18 cellular contexts compared by ENCODE assay signal in genomic region chr17:27338536-27338985, GRCh38. TPM values are rescaled to one million over a fixed set of nuclear protein-coding genes. Genes with fewer than 3 reads are reported as not detected.
DNase-seq lines count a peak whose midpoint lies in the region; ATAC-seq, FAIRE-seq and TF ChIP-seq lines count a peak whose summit lies in the region.
"Had no signal": no experiment of that assay in that cellular context is flagged by ENCODE, and none has a peak within 500 bp of the region (broad histone marks: within the 10 kb centered on the region; RNA-seq: fewer than 3 reads in every experiment).

No MANE protein-coding gene starts in this region.

- H3K9ac ChIP-seq in BLaER1: no peak overlapping the region

- peaks cover 46% of the 10 kb centered on the region for H3K4me1 ChIP-seq in BLaER1
- peaks cover 0 to 11% (median 8%) of the 10 kb centered on the region in 4 donors for H3K4me1 ChIP-seq in sigmoid colon

- no peaks in the 10 kb centered on the region for H3K27me3 ChIP-seq in BLaER1
- no peaks in the 10 kb centered on the region for H3K27me3 ChIP-seq in sigmoid colon
- H3K27me3 ChIP-seq: left lung had no signal

- no peak for DNase-seq in GM19239 (ENCODE audit: insufficient read length, low spot score)
- DNase-seq in activated CD8-positive, alpha-beta memory T cell treated with anti-CD3 and anti-CD28 coated beads, Interleukin-2, amount 50 U/mL, for 48 hours: no peak
- DNase-seq in AG08396 (ENCODE audit: low spot score): no peak
- DNase-seq in sigmoid colon: no peak
- no peak for DNase-seq in 8988T
- DNase-seq: activated CD4-positive, alpha-beta T cell treated with anti-CD3 and anti-CD28 coated beads, Interleukin-2, amount 10 ng/mL, durations not matched to agents 7 days and 5 days; activated naive CD8-positive, alpha-beta T cell treated with anti-CD3 and anti-CD28 coated beads for 36 hours; DND-41; foreskin melanocyte; KG1; NCI-H446 treated with DMSO at 0.1 percent for 48 hours; occipital lobe; stimulated activated CD4-positive, alpha-beta T cell treated with anti-CD3 and anti-CD28 coated beads, Interleukin-4, amount 100 ng/mL, for 1 hour had no signal

- H3K27me3 Mint-ChIP-seq in IgD-negative memory B cell: no peaks in the 10 kb centered on the region
- H3K27me3 Mint-ChIP-seq: activated CD4-positive, alpha-beta T cell treated with anti-CD3 and anti-CD28 coated beads, Interleukin-2, amount 10 ng/mL, durations not matched to agents 7 days and 5 days had no signal

- 78 to 82% methylated on average over 9 of the region's 9 CpGs for WGBS in sigmoid colon, 2 donors

- H3K4me3 ChIP-seq in BLaER1 (no peak overlapping the region), sigmoid colon (no peak overlapping the region)
- H3K4me3 ChIP-seq: left lung had no signal

- H4K20me1 ChIP-seq in BLaER1: no peaks in the 10 kb centered on the region

- H3K4me2 ChIP-seq in BLaER1: peak overlapping the region; percentile 33

- H3K27ac Mint-ChIP-seq in IgD-negative memory B cell: peak overlapping the region in 1 of 3 donors; percentile 48
- H3K27ac Mint-ChIP-seq: activated CD4-positive, alpha-beta T cell treated with anti-CD3 and anti-CD28 coated beads, Interleukin-2, amount 10 ng/mL, durations not matched to agents 7 days and 5 days; activated naive CD8-positive, alpha-beta T cell treated with anti-CD3 and anti-CD28 coated beads for 36 hours had no signal

- H3K9me3 ChIP-seq in BLaER1 (no peaks in the 10 kb centered on the region), sigmoid colon (no peaks in the 10 kb centered on the region)
- H3K9me3 ChIP-seq: left lung had no signal

- TF ChIP-seq CTCF in sigmoid colon (IDR thresholded peaks at IDR 0.05): no peak

- H3K4me3 Mint-ChIP-seq in IgD-negative memory B cell: peak overlapping the region; percentile 26 to 81 (median 46)
- H3K4me3 Mint-ChIP-seq: activated CD4-positive, alpha-beta T cell treated with anti-CD3 and anti-CD28 coated beads, Interleukin-2, amount 10 ng/mL, durations not matched to agents 7 days and 5 days; activated naive CD8-positive, alpha-beta T cell treated with anti-CD3 and anti-CD28 coated beads for 36 hours had no signal

- intact Hi-C loops in sigmoid colon (cut with DNase I): no loop called here

- H3K27ac ChIP-seq in BLaER1 (no peak overlapping the region), sigmoid colon (no peak overlapping the region)
- H3K27ac ChIP-seq: left lung had no signal

- no peak for TF ChIP-seq POLR2A in sigmoid colon (IDR thresholded peaks at IDR 0.05)

- peaks cover 3% of the 10 kb centered on the region for H3K36me3 Mint-ChIP-seq in IgD-negative memory B cell
- H3K36me3 Mint-ChIP-seq: activated naive CD8-positive, alpha-beta T cell treated with anti-CD3 and anti-CD28 coated beads for 36 hours had no signal

- TF ChIP-seq EP300 in sigmoid colon (IDR thresholded peaks at IDR 0.05): no peak

- H3K36me3 ChIP-seq in BLaER1 (no peaks in the 10 kb centered on the region), sigmoid colon (no peaks in the 10 kb centered on the region)
- H3K36me3 ChIP-seq: left lung had no signal

- H3K9me3 Mint-ChIP-seq in IgD-negative memory B cell: no peaks in the 10 kb centered on the region
- H3K9me3 Mint-ChIP-seq: activated CD4-positive, alpha-beta T cell treated with anti-CD3 and anti-CD28 coated beads, Interleukin-2, amount 10 ng/mL, durations not matched to agents 7 days and 5 days; activated naive CD8-positive, alpha-beta T cell treated with anti-CD3 and anti-CD28 coated beads for 36 hours had no signal

- peaks cover 20 to 35% (median 25%) of the 10 kb centered on the region in 3 donors for H3K4me1 Mint-ChIP-seq in IgD-negative memory B cell

- peak; percentile 72 for FAIRE-seq in GM19239 (lab: Jason Lieb, UNC)
- FAIRE-seq: A204.1 had no signal

- peak; percentile 72 for ATAC-seq in HG02798 (IDR thresholded peaks at IDR 0.05; ENCODE audit: poor library complexity, unreplicated experiment)
- ATAC-seq: left lung had no signal

RNA-seq across cellular contexts. Expression of gene WSB1, which starts 44.6 kb away (rescaled TPM):
- polyA plus RNA-seq in IgD-negative memory B cell (261 TPM), sigmoid colon (10 to 100 TPM; 23.4 to 65.2 (median 26.4) TPM)
- total RNA-seq in sigmoid colon: 100 to 1,000 TPM; 111 to 240 (median 188) TPM
